Comparison of ENCODE assay signal across 8 cellular contexts in genomic region chr17:28057731-28058246, GRCh38.
DNase-seq lines count a peak whose midpoint lies in the region; ATAC-seq and TF ChIP-seq lines count a peak whose summit lies in the region.

No MANE protein-coding gene starts in this region.

- no peak overlapping the region for H3K4me3 ChIP-seq in GM06990 (replicated peaks; ENCODE audit: low read depth, low read length)

- H3K27me3 ChIP-seq in GM06990 (replicated peaks; ENCODE audit: control insufficient read depth, insufficient read depth, low read length): no peaks in the 10 kb centered on the region

- DNase-seq in GM06990 (ENCODE audit: extremely low read depth, insufficient read length) (peak; percentile 75), retina (no peak), Ammon's horn (ENCODE audit: low spot score) (no peak)
- DNase-seq in activated CD4-positive, alpha-beta T cell treated with anti-CD3 and anti-CD28 coated beads, Interleukin-2, amount 50 U/mL, for 4 hours: no peak
- no peak for DNase-seq in stimulated activated CD4-positive, alpha-beta T cell treated with anti-CD3 and anti-CD28 coated beads, Interleukin-15, amount 100 ng/mL, for 24 hours

- H3K36me3 ChIP-seq in GM06990 (ENCODE audit: control insufficient read depth, insufficient read depth, low read length): no peaks in the 10 kb centered on the region

- peak; percentile 84 for ATAC-seq in GM21423 (IDR thresholded peaks at IDR 0.05; ENCODE audit: unreplicated experiment)
- peak; percentile 84 for ATAC-seq in HG03571 (IDR thresholded peaks at IDR 0.05; ENCODE audit: unreplicated experiment)

- H3K27ac ChIP-seq in cingulate gyrus (ENCODE audit: low read depth, low read length): peak overlapping the region; percentile 70

- no peak for TF ChIP-seq CTCF in GM06990 (IDR thresholded peaks at IDR 0.05; ENCODE audit: insufficient read depth, low read length, poor library complexity, severe bottlenecking)
